1 cellular context compared by ENCODE assay signal in the genomic region with DNA sequence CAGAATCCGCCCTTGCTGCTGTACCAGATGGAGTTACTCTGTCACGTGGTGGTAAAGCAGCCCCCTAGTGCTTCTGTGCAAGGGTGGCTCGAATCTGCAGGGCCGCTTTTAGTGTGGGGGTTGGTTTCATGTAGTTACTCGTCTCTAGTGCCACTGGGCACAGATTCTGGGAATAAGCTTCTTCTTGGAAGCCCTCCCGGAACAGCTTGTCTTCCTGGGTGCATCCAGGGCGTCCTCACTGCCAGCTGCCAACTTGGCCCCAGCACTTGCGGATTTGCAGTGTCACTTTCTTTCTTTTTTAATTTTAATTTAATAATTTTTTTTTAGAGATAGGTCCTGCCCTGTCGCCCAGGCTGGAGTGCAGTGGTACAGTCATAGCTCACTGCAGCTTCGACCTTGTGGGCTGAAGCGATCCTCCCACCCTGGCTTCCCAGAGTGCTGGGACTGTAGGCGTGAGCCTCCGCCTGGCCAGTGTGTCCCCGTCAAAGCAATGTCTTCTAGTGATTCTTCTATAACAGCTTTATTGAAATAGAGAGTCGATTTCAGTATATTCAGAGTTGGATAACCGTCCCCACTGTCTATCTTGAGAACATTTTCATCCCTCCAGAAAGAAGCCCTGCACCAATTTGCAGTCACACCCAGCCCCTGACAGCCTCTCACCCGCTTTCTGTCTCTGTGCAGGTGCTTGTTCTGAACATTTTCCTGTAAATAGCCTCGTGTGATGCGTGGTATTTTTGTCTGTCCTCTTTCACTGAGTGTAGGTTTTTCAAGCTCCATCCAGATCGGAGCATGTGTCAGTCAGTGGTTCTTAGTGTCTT.
TF ChIP-seq lines count a peak whose summit lies in the region.

No MANE protein-coding gene starts in this region.

TF ChIP-seq in WTC11, 78 proteins besides CTCF, POLR2A, EP300 and RAD21 (continued from another document):
- TF ChIP-seq AFF4 (CRISPR knock-in tag; IDR thresholded peaks at IDR 0.05; ENCODE audit: borderline replicate concordance) (no peak), RELA (CRISPR knock-in tag; IDR thresholded peaks at IDR 0.05; ENCODE audit: borderline replicate concordance) (no peak), ATF1 (CRISPR knock-in tag; IDR thresholded peaks at IDR 0.05) (no peak), GRHL2 (CRISPR knock-in tag; IDR thresholded peaks at IDR 0.05; ENCODE audit: insufficient replicate concordance, severe bottlenecking) (no peak), ZMAT4 (CRISPR knock-in tag; IDR thresholded peaks at IDR 0.05) (no peak), CREM (CRISPR knock-in tag; IDR thresholded peaks at IDR 0.05) (no peak), PRRX2 (CRISPR knock-in tag; IDR thresholded peaks at IDR 0.05) (no peak), TCF7 (CRISPR knock-in tag; IDR thresholded peaks at IDR 0.05; ENCODE audit: low read depth) (no peak), ZNF416 (CRISPR knock-in tag; IDR thresholded peaks at IDR 0.05) (no peak), ZNF263 (CRISPR knock-in tag; IDR thresholded peaks at IDR 0.05; ENCODE audit: low read depth) (no peak), SP1 (CRISPR knock-in tag; conservative IDR thresholded peaks at IDR 0.05) (no peak)
- TF ChIP-seq, protein P1, sequence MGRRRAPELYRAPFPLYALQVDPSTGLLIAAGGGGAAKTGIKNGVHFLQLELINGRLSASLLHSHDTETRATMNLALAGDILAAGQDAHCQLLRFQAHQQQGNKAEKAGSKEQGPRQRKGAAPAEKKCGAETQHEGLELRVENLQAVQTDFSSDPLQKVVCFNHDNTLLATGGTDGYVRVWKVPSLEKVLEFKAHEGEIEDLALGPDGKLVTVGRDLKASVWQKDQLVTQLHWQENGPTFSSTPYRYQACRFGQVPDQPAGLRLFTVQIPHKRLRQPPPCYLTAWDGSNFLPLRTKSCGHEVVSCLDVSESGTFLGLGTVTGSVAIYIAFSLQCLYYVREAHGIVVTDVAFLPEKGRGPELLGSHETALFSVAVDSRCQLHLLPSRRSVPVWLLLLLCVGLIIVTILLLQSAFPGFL (CRISPR knock-in tag; IDR thresholded peaks at IDR 0.05; ENCODE audit: borderline replicate concordance): no peak
- TF ChIP-seq, protein P2, sequence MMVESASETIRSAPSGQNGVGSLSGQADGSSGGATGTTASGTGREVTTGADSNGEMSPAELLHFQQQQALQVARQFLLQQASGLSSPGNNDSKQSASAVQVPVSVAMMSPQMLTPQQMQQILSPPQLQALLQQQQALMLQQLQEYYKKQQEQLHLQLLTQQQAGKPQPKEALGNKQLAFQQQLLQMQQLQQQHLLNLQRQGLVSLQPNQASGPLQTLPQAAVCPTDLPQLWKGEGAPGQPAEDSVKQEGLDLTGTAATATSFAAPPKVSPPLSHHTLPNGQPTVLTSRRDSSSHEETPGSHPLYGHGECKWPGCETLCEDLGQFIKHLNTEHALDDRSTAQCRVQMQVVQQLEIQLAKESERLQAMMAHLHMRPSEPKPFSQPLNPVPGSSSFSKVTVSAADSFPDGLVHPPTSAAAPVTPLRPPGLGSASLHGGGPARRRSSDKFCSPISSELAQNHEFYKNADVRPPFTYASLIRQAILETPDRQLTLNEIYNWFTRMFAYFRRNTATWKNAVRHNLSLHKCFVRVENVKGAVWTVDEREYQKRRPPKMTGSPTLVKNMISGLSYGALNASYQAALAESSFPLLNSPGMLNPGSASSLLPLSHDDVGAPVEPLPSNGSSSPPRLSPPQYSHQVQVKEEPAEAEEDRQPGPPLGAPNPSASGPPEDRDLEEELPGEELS (CRISPR knock-in tag; IDR thresholded peaks at IDR 0.05): no peak
